Comparison of ENCODE assay signal across 18 cellular contexts in genomic region chr12:93970892-93971688, GRCh38.
"Had no signal": no experiment of that assay in that cellular context is flagged by ENCODE, and none has a peak within 500 bp of the region (broad histone marks: within the 10 kb centered on the region; RNA-seq: fewer than 3 reads in every experiment).

No MANE protein-coding gene starts in this region.

- H3K36me3 ChIP-seq: heart left ventricle, neural progenitor cell, stomach, thoracic aorta, WERI-Rb-1 had no signal

- H3K27ac Mint-ChIP-seq: activated CD4-positive, alpha-beta memory T cell treated with anti-CD3 and anti-CD28 coated beads, Interleukin-2, amount 10 ng/mL, durations not matched to agents 7 days and 5 days; activated CD4-positive, alpha-beta T cell treated with anti-CD3 and anti-CD28 coated beads for 36 hours; activated naive CD4-positive, alpha-beta T cell treated with anti-CD3 and anti-CD28 coated beads, Interleukin-2, amount 50 U/mL, for 24 hours; activated T-cell treated with anti-CD3 and anti-CD28 coated beads, Interleukin-2, amount 50 U/mL, for 24 hours; T-helper 1 cell treated with Interleukin-12 subunit alpha and Interleukin-12 subunit beta and Interleukin-4 antibody, amounts not matched to agents 30 μg/mL and 1 μg/mL, for 36 hours had no signal

- H3K27me3 ChIP-seq: heart left ventricle, neural progenitor cell, stomach had no signal

- H3K9me3 ChIP-seq: heart left ventricle, stomach, thoracic aorta had no signal

- H3K4me3 Mint-ChIP-seq: activated CD4-positive, alpha-beta memory T cell treated with anti-CD3 and anti-CD28 coated beads, Interleukin-2, amount 10 ng/mL, durations not matched to agents 7 days and 5 days; activated CD4-positive, alpha-beta T cell treated with anti-CD3 and anti-CD28 coated beads for 36 hours; activated naive CD4-positive, alpha-beta T cell treated with anti-CD3 and anti-CD28 coated beads, Interleukin-2, amount 50 U/mL, for 24 hours; activated T-cell treated with anti-CD3 and anti-CD28 coated beads, Interleukin-2, amount 50 U/mL, for 24 hours; naive B cell; neural progenitor cell; T-helper 1 cell treated with Interleukin-12 subunit alpha and Interleukin-12 subunit beta and Interleukin-4 antibody, amounts not matched to agents 30 μg/mL and 1 μg/mL, for 36 hours had no signal

- H3K27ac ChIP-seq: heart left ventricle, neural progenitor cell, stomach, WERI-Rb-1 had no signal

- ATAC-seq: activated CD4-positive, alpha-beta T cell treated with anti-CD3 and anti-CD28 coated beads for 36 hours; heart left ventricle; left colon; sciatic nerve had no signal

- H3K9me3 Mint-ChIP-seq: activated CD4-positive, alpha-beta memory T cell treated with anti-CD3 and anti-CD28 coated beads, Interleukin-2, amount 10 ng/mL, durations not matched to agents 7 days and 5 days; activated naive CD4-positive, alpha-beta T cell treated with anti-CD3 and anti-CD28 coated beads, Interleukin-2, amount 50 U/mL, for 24 hours; activated T-cell treated with anti-CD3 and anti-CD28 coated beads, Interleukin-2, amount 50 U/mL, for 24 hours had no signal

- DNase-seq: activated CD4-positive, alpha-beta memory T cell treated with anti-CD3 and anti-CD28 coated beads, Interleukin-2, amount 10 ng/mL, durations not matched to agents 7 days and 5 days; activated CD4-positive, alpha-beta T cell treated with anti-CD3 and anti-CD28 coated beads for 36 hours; activated effector memory CD4-positive, alpha-beta T cell treated with anti-CD3 and anti-CD28 coated beads, Interleukin-2, amount 50 U/mL, for 16 hours; activated T-cell treated with anti-CD3 and anti-CD28 coated beads, Interleukin-2, amount 50 U/mL, for 24 hours; cerebellar nuclear complex; effector CD8-positive, alpha-beta T cell; heart left ventricle; left colon; mammary epithelial cell; naive B cell; stimulated activated CD4-positive, alpha-beta T cell treated with anti-CD3 and anti-CD28 coated beads, Interleukin-1b, Interleukin-23, amount 100 ng/mL, for 48 hours; stomach; WERI-Rb-1 had no signal

- H3K36me3 Mint-ChIP-seq: activated naive CD4-positive, alpha-beta T cell treated with anti-CD3 and anti-CD28 coated beads, Interleukin-2, amount 50 U/mL, for 24 hours; neural progenitor cell had no signal

- H3K4me1 Mint-ChIP-seq: naive B cell had no signal

- H3K4me3 ChIP-seq: heart left ventricle, neural progenitor cell, stomach, thoracic aorta had no signal

- H3K27me3 Mint-ChIP-seq: activated naive CD4-positive, alpha-beta T cell treated with anti-CD3 and anti-CD28 coated beads, Interleukin-2, amount 50 U/mL, for 24 hours had no signal
